8 cellular contexts compared by ENCODE assay signal in the genomic region with DNA sequence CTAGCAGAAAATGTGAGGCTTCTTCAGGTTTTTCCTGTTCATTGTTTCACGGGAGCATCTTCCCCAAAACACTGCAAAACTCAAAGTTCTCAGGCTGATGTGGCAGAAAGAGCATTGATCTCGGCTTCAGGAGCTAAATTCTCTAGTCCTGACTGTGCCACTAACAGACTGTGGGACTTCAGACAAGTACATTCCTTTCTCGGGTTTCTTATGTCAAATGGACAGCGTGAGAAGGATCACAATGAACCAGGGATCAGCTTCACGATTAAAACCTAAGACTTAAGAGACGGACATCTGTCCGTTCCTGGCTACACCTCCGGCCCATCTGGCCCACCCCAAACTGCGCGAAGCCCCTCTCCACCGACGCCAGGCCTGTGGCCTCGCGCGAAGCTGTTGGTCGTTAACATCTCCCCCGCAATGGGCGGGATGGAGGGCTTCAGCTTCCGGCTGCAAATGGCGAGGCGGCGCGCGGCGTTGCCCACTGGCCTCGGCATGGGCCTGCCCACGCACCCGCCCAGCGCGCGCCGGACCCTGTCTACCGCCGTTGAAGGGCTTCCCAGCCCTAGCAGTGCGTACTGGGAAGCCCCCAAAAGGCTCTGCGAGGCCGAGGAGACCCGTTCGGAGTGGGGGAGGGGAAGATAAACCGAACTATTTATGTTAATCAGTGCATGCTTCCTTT. TPM values are rescaled to one million over a fixed set of nuclear protein-coding genes. Genes with fewer than 3 reads are reported as not detected.
DNase-seq lines count a peak whose midpoint lies in the region; ATAC-seq and TF ChIP-seq lines count a peak whose summit lies in the region.

No MANE protein-coding gene starts in this region.

- WGBS in heart left ventricle, 4 donors: 3 to 4% (median 3%) methylated on average over 28 to 40 of the region's 40 CpGs
- 5% methylated on average over 27 of the region's 40 CpGs for WGBS in prostate gland

- H3K36me3 ChIP-seq in HUES48 (ENCODE audit: control insufficient read depth, insufficient read depth, low read length) (no peaks in the 10 kb centered on the region), heart left ventricle (peaks cover 0 to 7% (median 0%) of the 10 kb centered on the region in 9 donors), prostate gland (no peaks in the 10 kb centered on the region)

- H3K4me1 ChIP-seq in HUES48 (ENCODE audit: control insufficient read depth, insufficient read depth, low read length) (peaks cover 9% of the 10 kb centered on the region; the same call in 1 of the 2 replicates), heart left ventricle (peaks cover 0 to 37% (median 20%) of the 10 kb centered on the region in 12 donors), prostate gland (replicated peaks) (peaks cover 10% of the 10 kb centered on the region)

- TF ChIP-seq CTCF in heart left ventricle (IDR thresholded peaks at IDR 0.05): no peak
- TF ChIP-seq CTCF in prostate gland (IDR thresholded peaks at IDR 0.05): no peak

- H3K9ac ChIP-seq in HUES48 (ENCODE audit: low read depth, low read length): peak overlapping the region; percentile 90

- no peaks in the 10 kb centered on the region for H3K9me3 ChIP-seq in HUES48 (ENCODE audit: control insufficient read depth, insufficient read depth, low read length)
- no peaks in the 10 kb centered on the region for H3K9me3 ChIP-seq in heart left ventricle
- no peaks in the 10 kb centered on the region for H3K9me3 ChIP-seq in prostate gland

- peak; percentile 90 for DNase-seq in DMS 273 (lab: John Stamatoyannopoulos, UW; ENCODE audit: unreplicated experiment)
- DNase-seq in activated CD8-positive, alpha-beta memory T cell treated with anti-CD3 and anti-CD28 coated beads, Interleukin-2, amount 50 U/mL, for 48 hours: peak; percentile 88
- peak in 4 of 5 donors; percentile 82 to 86 (median 82) for DNase-seq in heart left ventricle
- no peak for DNase-seq in prostate gland (ENCODE audit: low spot score)
- DNase-seq in glomerular visceral epithelial cell (ENCODE audit: extremely low spot score): no peak
- no peak for DNase-seq in 8988T

- H3K27me3 ChIP-seq in HUES48 (ENCODE audit: control insufficient read depth, insufficient read depth, low read length) (no peaks in the 10 kb centered on the region), heart left ventricle (no peaks in the 10 kb centered on the region), prostate gland (replicated peaks; ENCODE audit: insufficient read depth) (no peaks in the 10 kb centered on the region)

- H3K27ac ChIP-seq in HUES48 (ENCODE audit: low read depth, low read length) (peak overlapping the region; percentile 99), heart left ventricle (peak overlapping the region; percentile 95 to 100 (median 99)), prostate gland (peak overlapping the region; percentile 94 to 100)

- intact Hi-C loops in heart left ventricle (cut with DNase I) (loop anchor here in 2 of 10 donors (2.0 to 5.0 kb wide), 2 partner anchors 54 to 103 kb away; no protein-coding TSS in a partner anchor), prostate gland (cut with DNase I) (no loop called here)

- H3K4me3 ChIP-seq in HUES48 (ENCODE audit: low read depth, low read length) (peak overlapping the region; percentile 88), heart left ventricle (peak overlapping the region; percentile 39 to 98 (median 85)), prostate gland (peak overlapping the region; percentile 57 to 81)

- ATAC-seq in GM19397 (IDR thresholded peaks at IDR 0.05; ENCODE audit: unreplicated experiment) (peak; percentile 43), heart left ventricle (peak; percentile 56 to 77 (median 63))

- TF ChIP-seq POLR2A in heart left ventricle (IDR thresholded peaks at IDR 0.05) (peak in 1 of 2 donors; percentile 43), prostate gland (IDR thresholded peaks at IDR 0.05) (no peak)

RNA-seq across cellular contexts. Expression of a gene that starts 0.5 kb away (rescaled TPM):
- total RNA-seq in heart left ventricle (10 to 100 TPM; 14.0 to 26.9 (median 20.2) TPM), prostate gland (10 to 100 TPM; 26.1 to 32.5 TPM)
- 10 to 100 TPM in 1 of 2 donors, 1 to 10 TPM in 1; 7.4 to 20.0 TPM for polyA plus RNA-seq in heart left ventricle

RNA-seq across cellular contexts. Expression of a gene that starts 55.4 kb away (rescaled TPM):
- 10 to 100 TPM; 18.5 to 37.9 (median 26.2) TPM for total RNA-seq in heart left ventricle
- 10 to 100 TPM in 1 of 2 donors, 1 to 10 TPM in 1; 8.0 to 40.2 TPM for polyA plus RNA-seq in heart left ventricle
- 10 to 100 TPM; 28.9 to 41.0 TPM for total RNA-seq in prostate gland

Comparison
In these comparisons a context has a peak if more than half of its experiments do, and no peak if none do; other contexts are left out.
1. DNase-seq: peak in DMS 273 (single experiment), activated CD8-positive, alpha-beta memory T cell treated with anti-CD3 and anti-CD28 coated beads, Interleukin-2, amount 50 U/mL, for 48 hours (single experiment) and heart left ventricle (4 of 5); none in prostate gland (single experiment), glomerular visceral epithelial cell (single experiment) and 8988T (single experiment).
2. Peak in every context shown above with its lines, with median percentiles within 50 percentile points of each other: H3K27ac ChIP-seq and H3K4me3 ChIP-seq.